Comparison of ENCODE assay signal across 8 cellular contexts in genomic region chr9:70411930-70412677, GRCh38. TPM values are rescaled to one million over a fixed set of nuclear protein-coding genes. Genes with fewer than 3 reads are reported as not detected.
DNase-seq lines count a peak whose midpoint lies in the region; ATAC-seq and TF ChIP-seq lines count a peak whose summit lies in the region.

No MANE protein-coding gene starts in this region.

- H3K4me3 ChIP-seq in Peyer's patch (peak overlapping the region; percentile 70 to 96 (median 82)), neuronal stem cell (ENCODE audit: low read length in 2 of 2) (peak overlapping the region in 1 of 2 donors; percentile 77), tibial artery (peak overlapping the region; percentile 94 to 97)

- peak overlapping the region; percentile 95 for H3K4me2 ChIP-seq in neuronal stem cell (ENCODE audit: insufficient read depth, low read length, poor library complexity, severe bottlenecking)

- H2BK120ac ChIP-seq in neuronal stem cell (ENCODE audit: low read depth, low read length): no peak overlapping the region

- H3K79me1 ChIP-seq in neuronal stem cell (ENCODE audit: low read depth, low read length): no peaks in the 10 kb centered on the region

- no CpG with 5 or more reads among the region's 34 CpGs for WGBS in neuronal stem cell (ENCODE audit: extremely low coverage in 2 of 2, insufficient read length in 2 of 2, insufficient replicate concordance in 1 of 2), 2 donors

- no peak overlapping the region for H4K8ac ChIP-seq in neuronal stem cell (ENCODE audit: low read depth, low read length)

- H3K9ac ChIP-seq in neuronal stem cell (ENCODE audit: low read depth, low read length, poor library complexity): no peak overlapping the region

- DNase-seq in GM10248 (ENCODE audit: extremely low spot score) (peak; percentile 66), Peyer's patch (peak; percentile 73 to 90 (median 83)), activated gamma-delta T cell (lab: John Stamatoyannopoulos, UW) (peak; percentile 61), foreskin melanocyte (peak; percentile 59), neuronal stem cell (ENCODE audit: low spot score) (no peak), tibial artery (peak; percentile 79 to 88), GM19238 (ENCODE audit: insufficient read length, low spot score) (no peak)

- ATAC-seq in HG02678 (IDR thresholded peaks at IDR 0.05; ENCODE audit: unreplicated experiment): peak; percentile 29

- H3K27ac ChIP-seq in Peyer's patch: peak overlapping the region; percentile 99 to 100 (median 100)
- H3K27ac ChIP-seq in neuronal stem cell (replicated peaks; ENCODE audit: low read length): no peak overlapping the region
- peak overlapping the region; percentile 100 for H3K27ac ChIP-seq in tibial artery

- POLR2A ChIA-PET in GM10248 (lab: Yijun Ruan, JAX): interaction anchor here (0.6 kb wide), 1 partner anchor 154 kb away, joined by 4 read pairs; no protein-coding TSS in a partner anchor

- peak overlapping the region; percentile 87 for H2AFZ ChIP-seq in neuronal stem cell (ENCODE audit: low read length)

- H4K91ac ChIP-seq in neuronal stem cell (ENCODE audit: low read depth, low read length, poor library complexity): no peak overlapping the region

- H3K23ac ChIP-seq in neuronal stem cell (ENCODE audit: low read depth, low read length, poor library complexity): no peak overlapping the region

- H2BK5ac ChIP-seq in neuronal stem cell (ENCODE audit: low read length): no peak overlapping the region

- no peak overlapping the region for H3K18ac ChIP-seq in neuronal stem cell (ENCODE audit: low read length)

- CTCF ChIA-PET in GM10248 (lab: Yijun Ruan, JAX): no interaction called here

- H2AK5ac ChIP-seq in neuronal stem cell (ENCODE audit: low read depth, low read length): no peak overlapping the region

- H2BK12ac ChIP-seq in neuronal stem cell (ENCODE audit: low read length): no peak overlapping the region

- H2BK15ac ChIP-seq in neuronal stem cell (ENCODE audit: low read length): no peak overlapping the region

- intact Hi-C loops in tibial artery (cut with DNase I; ENCODE audit: low total_unique reads): loop anchor here (2.0 to 5.0 kb wide), 3 partner anchors 175 to 1950 kb away; no protein-coding TSS in a partner anchor

- no peak overlapping the region for H3K14ac ChIP-seq in neuronal stem cell (ENCODE audit: low read length)

- no peaks in the 10 kb centered on the region for H3K36me3 ChIP-seq in Peyer's patch
- H3K36me3 ChIP-seq in neuronal stem cell (replicated peaks in 1 of 2; ENCODE audit: control insufficient read depth in 2 of 2, insufficient read depth in 2 of 2, low read length in 2 of 2): no peaks in the 10 kb centered on the region
- H3K36me3 ChIP-seq in tibial artery: peaks cover 0 to 19% (median 9%) of the 10 kb centered on the region in 3 donors

- peaks cover 0 to 27% (median 3%) of the 10 kb centered on the region in 4 donors for H3K4me1 ChIP-seq in Peyer's patch
- peaks cover 4 to 12% of the 10 kb centered on the region in 2 donors for H3K4me1 ChIP-seq in neuronal stem cell (ENCODE audit: control insufficient read depth in 2 of 2, insufficient read depth in 1 of 2, low read depth in 1 of 2, low read length in 2 of 2)
- peaks cover 0 to 54% (median 35%) of the 10 kb centered on the region in 4 donors for H3K4me1 ChIP-seq in tibial artery

- peak; percentile 78 to 81 for TF ChIP-seq POLR2A in Peyer's patch (IDR thresholded peaks at IDR 0.05)

- H3K9me3 ChIP-seq in Peyer's patch: no peaks in the 10 kb centered on the region
- H3K9me3 ChIP-seq in neuronal stem cell (replicated peaks in 1 of 2; ENCODE audit: control insufficient read depth in 2 of 2, insufficient read depth in 1 of 2, low read depth in 1 of 2, low read length in 2 of 2): peaks cover 0 to 2% of the 10 kb centered on the region in 2 donors
- no peaks in the 10 kb centered on the region for H3K9me3 ChIP-seq in tibial artery

- TF ChIP-seq CTCF in GM10248 (IDR thresholded peaks at IDR 0.05; ENCODE audit: control extremely low read depth, extremely low read depth, low read depth, missing control alignments) (no peak), Peyer's patch (IDR thresholded peaks at IDR 0.05) (no peak), tibial artery (IDR thresholded peaks at IDR 0.05) (no peak)

- H3K27me3 ChIP-seq in Peyer's patch (no peaks in the 10 kb centered on the region), neuronal stem cell (ENCODE audit: control insufficient read depth in 3 of 3, insufficient read depth in 3 of 3, low read depth in 1 of 3, low read length in 3 of 3) (peaks cover 15 to 87% (median 42%) of the 10 kb centered on the region in 3 experiments), tibial artery (no peaks in the 10 kb centered on the region)

- H3K4ac ChIP-seq in neuronal stem cell (ENCODE audit: low read length): no peak overlapping the region

RNA-seq across cellular contexts. Expression of gene KLF9, which starts 2.4 kb away (rescaled TPM):
- 100 to 1,000 TPM in 1 of 4 donors, 10 to 100 TPM in 3; 40.6 to 124 (median 55.4) TPM for total RNA-seq in Peyer's patch
- 0.28 TPM for polyA plus RNA-seq in neuronal stem cell (2013, experiment 1 of 2)
- polyA plus RNA-seq in neuronal stem cell (2013, experiment 2 of 2): 0.28 TPM

Comparison
In these comparisons a context has a peak if more than half of its experiments do, and no peak if none do; other contexts are left out.
1. DNase-seq: peak in GM10248 (single experiment), Peyer's patch (3 of 3), activated gamma-delta T cell (single experiment), foreskin melanocyte (single experiment) and tibial artery (2 of 2); none in neuronal stem cell (single experiment) and GM19238 (single experiment).